ENCODE assay signal across 13 cellular contexts in genomic region chr16:53224932-53225533, GRCh38.
DNase-seq lines count a peak whose midpoint lies in the region; ATAC-seq and TF ChIP-seq lines count a peak whose summit lies in the region.
"Had no signal": no experiment of that assay in that cellular context is flagged by ENCODE, and none has a peak within 500 bp of the region (broad histone marks: within the 10 kb centered on the region; RNA-seq: fewer than 3 reads in every experiment).

No MANE protein-coding gene starts in this region.

- POLR2A ChIA-PET in PC-3 (lab: Charles Lee; ENCODE audit: unreplicated experiment) = no interaction called here

- no peaks in the 10 kb centered on the region for H3K9me2 ChIP-seq in PC-3 (replicated peaks; ENCODE audit: low read length)

- ATAC-seq in activated T-cell treated with anti-CD3 and anti-CD28 coated beads, Interleukin-2, amount 50 U/mL, for 72 hours (replicated peaks in 1 of 2) = no peak
- peak; percentile 50; the same call in 1 of the 2 replicates for ATAC-seq in PC-3
- ATAC-seq in stimulated activated naive B cell treated with anti-CD40 and anti-IgM and Interleukin-4, amounts not matched to agents 10 μg/mL and 1 μg/mL and 100 μg/mL, for 72 hours (replicated peaks) = no peak

- H3K36me3 ChIP-seq in PC-3 (ENCODE audit: low read depth, low read length) = peaks cover 10% of the 10 kb centered on the region; the same call in 1 of the 2 replicates

- no peaks in the 10 kb centered on the region for H3K4me1 Mint-ChIP-seq in activated T-cell treated with anti-CD3 and anti-CD28 coated beads, Interleukin-2, amount 50 U/mL, for 72 hours (ENCODE audit: low read depth)
- peaks cover 3% of the 10 kb centered on the region for H3K4me1 Mint-ChIP-seq in activated T-cell treated with anti-CD3 and anti-CD28 coated beads, Interleukin-2, amount 50 U/mL, for 24 hours (ENCODE audit: low read depth)
- H3K4me1 Mint-ChIP-seq in stimulated activated naive B cell treated with anti-CD40 and anti-IgM and Interleukin-4, amounts not matched to agents 10 μg/mL and 1 μg/mL and 100 μg/mL, for 72 hours = peaks cover 0 to 5% of the 10 kb centered on the region in 2 donors
- H3K4me1 Mint-ChIP-seq in progenitor cell of endocrine pancreas (ENCODE audit: low read depth) = no peaks in the 10 kb centered on the region
- peaks cover 3% of the 10 kb centered on the region for H3K4me1 Mint-ChIP-seq in activated CD4-positive, alpha-beta T cell treated with anti-CD3 and anti-CD28 coated beads, Interleukin-2, amount 10 ng/mL, durations not matched to agents 24 days and 14 days
- no peaks in the 10 kb centered on the region for H3K4me1 Mint-ChIP-seq in T-helper 2 cell treated with Interferon-gamma antibody and Interleukin-4, amounts not matched to agents 5 μg/mL and 100 μg/mL, for 36 hours (ENCODE audit: low read depth)
- H3K4me1 Mint-ChIP-seq: activated naive CD4-positive, alpha-beta T cell treated with anti-CD3 and anti-CD28 coated beads, Interleukin-2, amount 50 U/mL, for 24 hours had no signal

- TF ChIP-seq CTCF in PC-3 (conservative IDR thresholded peaks at IDR 0.05; ENCODE audit: low read depth, low read length) = no peak
- no peak for TF ChIP-seq CTCF in progenitor cell of endocrine pancreas (IDR thresholded peaks at IDR 0.05; ENCODE audit: unreplicated experiment)

- H3K4me1 ChIP-seq in PC-3 (ENCODE audit: insufficient read depth, low read length) = peaks cover 19% of the 10 kb centered on the region

- CTCF ChIA-PET in PC-3 (lab: Charles Lee) = no interaction called here

- peaks cover 14% of the 10 kb centered on the region for H3K79me2 ChIP-seq in PC-3 (ENCODE audit: low read length)

- H3K4me2 ChIP-seq in PC-3 (ENCODE audit: low read length) = no peak overlapping the region

- no peak for DNase-seq in activated T-cell treated with anti-CD3 and anti-CD28 coated beads, Interleukin-2, amount 50 U/mL, for 72 hours
- no peak for DNase-seq in activated T-cell treated with anti-CD3 and anti-CD28 coated beads, Interleukin-2, amount 50 U/mL, for 24 hours
- DNase-seq in PC-3 (peak; percentile 48), fibroblast of peridontal ligament (ENCODE audit: extremely low read depth) (peak; percentile 15), progenitor cell of endocrine pancreas (ENCODE audit: low spot score, unreplicated experiment) (no peak)
- DNase-seq in stimulated activated naive B cell treated with anti-CD40 and anti-IgM and Interleukin-4, amounts not matched to agents 10 μg/mL and 1 μg/mL and 100 μg/mL, for 72 hours = no peak
- DNase-seq in activated CD4-positive, alpha-beta T cell treated with anti-CD3 and anti-CD28 coated beads, Interleukin-2, amount 10 ng/mL, durations not matched to agents 24 days and 14 days = no peak
- DNase-seq in T-helper 2 cell treated with Interferon-gamma antibody and Interleukin-4, amounts not matched to agents 5 μg/mL and 100 μg/mL, for 36 hours (ENCODE audit: low spot score) = no peak
- DNase-seq: 8988T; activated CD4-positive, alpha-beta T cell treated with anti-CD3 and anti-CD28 coated beads, Interleukin-2, amount 50 U/mL, for 1 hour; NCI-H2029 treated with DMSO at 0.1 percent for 48 hours had no signal

- intact Hi-C loops in PC-3 (cut with micrococcal nuclease) = no loop called here
- intact Hi-C loops in activated CD4-positive, alpha-beta T cell treated with anti-CD3 and anti-CD28 coated beads, Interleukin-2, amount 10 ng/mL, durations not matched to agents 24 days and 14 days (cut with micrococcal nuclease) = no loop called here

- H3K27me3 ChIP-seq in PC-3 (ENCODE audit: low read length) = no peaks in the 10 kb centered on the region
- H3K27me3 ChIP-seq: SJSA1 had no signal

- H3F3A ChIP-seq in PC-3 (ENCODE audit: low read length, unreplicated experiment) = no peaks in the 10 kb centered on the region

- H3K36me3 Mint-ChIP-seq in activated T-cell treated with anti-CD3 and anti-CD28 coated beads, Interleukin-2, amount 50 U/mL, for 72 hours (ENCODE audit: insufficient read depth in 2 of 2) = no peaks in the 10 kb centered on the region
- H3K36me3 Mint-ChIP-seq in activated T-cell treated with anti-CD3 and anti-CD28 coated beads, Interleukin-2, amount 50 U/mL, for 24 hours (ENCODE audit: low read depth) = peaks cover 47% of the 10 kb centered on the region
- H3K36me3 Mint-ChIP-seq in stimulated activated naive B cell treated with anti-CD40 and anti-IgM and Interleukin-4, amounts not matched to agents 10 μg/mL and 1 μg/mL and 100 μg/mL, for 72 hours = peaks cover 13 to 16% of the 10 kb centered on the region in 2 donors
- H3K36me3 Mint-ChIP-seq in progenitor cell of endocrine pancreas (ENCODE audit: insufficient read depth) = peaks cover 13% of the 10 kb centered on the region
- peaks cover 7% of the 10 kb centered on the region for H3K36me3 Mint-ChIP-seq in activated CD4-positive, alpha-beta T cell treated with anti-CD3 and anti-CD28 coated beads, Interleukin-2, amount 10 ng/mL, durations not matched to agents 24 days and 14 days (ENCODE audit: low read depth)
- H3K36me3 Mint-ChIP-seq in T-helper 2 cell treated with Interferon-gamma antibody and Interleukin-4, amounts not matched to agents 5 μg/mL and 100 μg/mL, for 36 hours (ENCODE audit: low read depth) = peaks cover 5% of the 10 kb centered on the region

- H3K27me3 Mint-ChIP-seq in activated T-cell treated with anti-CD3 and anti-CD28 coated beads, Interleukin-2, amount 50 U/mL, for 72 hours (ENCODE audit: low read depth) = no peaks in the 10 kb centered on the region
- no peaks in the 10 kb centered on the region for H3K27me3 Mint-ChIP-seq in activated T-cell treated with anti-CD3 and anti-CD28 coated beads, Interleukin-2, amount 50 U/mL, for 24 hours
- H3K27me3 Mint-ChIP-seq in stimulated activated naive B cell treated with anti-CD40 and anti-IgM and Interleukin-4, amounts not matched to agents 10 μg/mL and 1 μg/mL and 100 μg/mL, for 72 hours = no peaks in the 10 kb centered on the region
- H3K27me3 Mint-ChIP-seq in progenitor cell of endocrine pancreas = no peaks in the 10 kb centered on the region
- no peaks in the 10 kb centered on the region for H3K27me3 Mint-ChIP-seq in activated CD4-positive, alpha-beta T cell treated with anti-CD3 and anti-CD28 coated beads, Interleukin-2, amount 10 ng/mL, durations not matched to agents 24 days and 14 days
- H3K27me3 Mint-ChIP-seq in T-helper 2 cell treated with Interferon-gamma antibody and Interleukin-4, amounts not matched to agents 5 μg/mL and 100 μg/mL, for 36 hours (ENCODE audit: low read depth) = no peaks in the 10 kb centered on the region
- H3K27me3 Mint-ChIP-seq: activated naive CD4-positive, alpha-beta T cell treated with anti-CD3 and anti-CD28 coated beads, Interleukin-2, amount 50 U/mL, for 24 hours had no signal

- H4K20me1 ChIP-seq in PC-3 (ENCODE audit: low read length) = no peaks in the 10 kb centered on the region

- H3K4me3 Mint-ChIP-seq in activated T-cell treated with anti-CD3 and anti-CD28 coated beads, Interleukin-2, amount 50 U/mL, for 72 hours = no peak overlapping the region
- no peak overlapping the region for H3K4me3 Mint-ChIP-seq in activated T-cell treated with anti-CD3 and anti-CD28 coated beads, Interleukin-2, amount 50 U/mL, for 24 hours
- H3K4me3 Mint-ChIP-seq in stimulated activated naive B cell treated with anti-CD40 and anti-IgM and Interleukin-4, amounts not matched to agents 10 μg/mL and 1 μg/mL and 100 μg/mL, for 72 hours = no peak overlapping the region
- H3K4me3 Mint-ChIP-seq in progenitor cell of endocrine pancreas (ENCODE audit: low read depth) = no peak overlapping the region
- no peak overlapping the region for H3K4me3 Mint-ChIP-seq in activated CD4-positive, alpha-beta T cell treated with anti-CD3 and anti-CD28 coated beads, Interleukin-2, amount 10 ng/mL, durations not matched to agents 24 days and 14 days
- no peak overlapping the region for H3K4me3 Mint-ChIP-seq in T-helper 2 cell treated with Interferon-gamma antibody and Interleukin-4, amounts not matched to agents 5 μg/mL and 100 μg/mL, for 36 hours
- H3K4me3 Mint-ChIP-seq: activated naive CD4-positive, alpha-beta T cell treated with anti-CD3 and anti-CD28 coated beads, Interleukin-2, amount 50 U/mL, for 24 hours had no signal

- H3K9me3 ChIP-seq in PC-3 (ENCODE audit: low read length) = no peaks in the 10 kb centered on the region
- H3K9me3 ChIP-seq: SJSA1 had no signal

- no peaks in the 10 kb centered on the region for H3K9me3 Mint-ChIP-seq in activated T-cell treated with anti-CD3 and anti-CD28 coated beads, Interleukin-2, amount 50 U/mL, for 72 hours
- H3K9me3 Mint-ChIP-seq in activated T-cell treated with anti-CD3 and anti-CD28 coated beads, Interleukin-2, amount 50 U/mL, for 24 hours = no peaks in the 10 kb centered on the region
- H3K9me3 Mint-ChIP-seq in stimulated activated naive B cell treated with anti-CD40 and anti-IgM and Interleukin-4, amounts not matched to agents 10 μg/mL and 1 μg/mL and 100 μg/mL, for 72 hours = no peaks in the 10 kb centered on the region
- no peaks in the 10 kb centered on the region for H3K9me3 Mint-ChIP-seq in progenitor cell of endocrine pancreas (ENCODE audit: low read depth)
- no peaks in the 10 kb centered on the region for H3K9me3 Mint-ChIP-seq in activated CD4-positive, alpha-beta T cell treated with anti-CD3 and anti-CD28 coated beads, Interleukin-2, amount 10 ng/mL, durations not matched to agents 24 days and 14 days
- H3K9me3 Mint-ChIP-seq in T-helper 2 cell treated with Interferon-gamma antibody and Interleukin-4, amounts not matched to agents 5 μg/mL and 100 μg/mL, for 36 hours = no peaks in the 10 kb centered on the region
- H3K9me3 Mint-ChIP-seq: activated naive CD4-positive, alpha-beta T cell treated with anti-CD3 and anti-CD28 coated beads, Interleukin-2, amount 50 U/mL, for 24 hours had no signal

- no peak overlapping the region for H2AFZ ChIP-seq in PC-3 (ENCODE audit: low read length)

- H3K27ac ChIP-seq in PC-3 (ENCODE audit: low read length) = peak overlapping the region; percentile 21
- H3K27ac ChIP-seq: SJSA1 had no signal

- no TSS peak for BruUV-seq in PC-3 (replicated peaks; lab: Mats Ljungman, UMichigan)

- H3K27ac Mint-ChIP-seq in activated T-cell treated with anti-CD3 and anti-CD28 coated beads, Interleukin-2, amount 50 U/mL, for 72 hours = peak overlapping the region; percentile 76
- H3K27ac Mint-ChIP-seq in activated T-cell treated with anti-CD3 and anti-CD28 coated beads, Interleukin-2, amount 50 U/mL, for 24 hours = no peak overlapping the region
- peak overlapping the region; percentile 81 for H3K27ac Mint-ChIP-seq in stimulated activated naive B cell treated with anti-CD40 and anti-IgM and Interleukin-4, amounts not matched to agents 10 μg/mL and 1 μg/mL and 100 μg/mL, for 72 hours
- no peak overlapping the region for H3K27ac Mint-ChIP-seq in progenitor cell of endocrine pancreas
- no peak overlapping the region for H3K27ac Mint-ChIP-seq in activated CD4-positive, alpha-beta T cell treated with anti-CD3 and anti-CD28 coated beads, Interleukin-2, amount 10 ng/mL, durations not matched to agents 24 days and 14 days
- no peak overlapping the region for H3K27ac Mint-ChIP-seq in T-helper 2 cell treated with Interferon-gamma antibody and Interleukin-4, amounts not matched to agents 5 μg/mL and 100 μg/mL, for 36 hours
- H3K27ac Mint-ChIP-seq: activated naive CD4-positive, alpha-beta T cell treated with anti-CD3 and anti-CD28 coated beads, Interleukin-2, amount 50 U/mL, for 24 hours had no signal

- H3K4me3 ChIP-seq in PC-3 (ENCODE audit: low read length) = no peak overlapping the region
- H3K4me3 ChIP-seq: SJSA1 had no signal

- H3K9ac ChIP-seq in PC-3 (ENCODE audit: low read length) = no peak overlapping the region

Comparison
In these comparisons a context has a peak if more than half of its experiments do, and no peak if none do; other contexts are left out.
1. H3K27ac Mint-ChIP-seq: peak in activated T-cell treated with anti-CD3 and anti-CD28 coated beads, Interleukin-2, amount 50 U/mL, for 72 hours (single experiment) and stimulated activated naive B cell treated with anti-CD40 and anti-IgM and Interleukin-4, amounts not matched to agents 10 μg/mL and 1 μg/mL and 100 μg/mL, for 72 hours (single experiment); none in activated T-cell treated with anti-CD3 and anti-CD28 coated beads, Interleukin-2, amount 50 U/mL, for 24 hours (single experiment), progenitor cell of endocrine pancreas (single experiment), activated CD4-positive, alpha-beta T cell treated with anti-CD3 and anti-CD28 coated beads, Interleukin-2, amount 10 ng/mL, durations not matched to agents 24 days and 14 days (single experiment) and T-helper 2 cell treated with Interferon-gamma antibody and Interleukin-4, amounts not matched to agents 5 μg/mL and 100 μg/mL, for 36 hours (single experiment).
2. DNase-seq: peak in PC-3 (single experiment) and fibroblast of peridontal ligament (single experiment); none in activated T-cell treated with anti-CD3 and anti-CD28 coated beads, Interleukin-2, amount 50 U/mL, for 72 hours (0 of 2), activated T-cell treated with anti-CD3 and anti-CD28 coated beads, Interleukin-2, amount 50 U/mL, for 24 hours (single experiment), stimulated activated naive B cell treated with anti-CD40 and anti-IgM and Interleukin-4, amounts not matched to agents 10 μg/mL and 1 μg/mL and 100 μg/mL, for 72 hours (single experiment), progenitor cell of endocrine pancreas (single experiment), activated CD4-positive, alpha-beta T cell treated with anti-CD3 and anti-CD28 coated beads, Interleukin-2, amount 10 ng/mL, durations not matched to agents 24 days and 14 days (single experiment) and T-helper 2 cell treated with Interferon-gamma antibody and Interleukin-4, amounts not matched to agents 5 μg/mL and 100 μg/mL, for 36 hours (single experiment).